ENCODE assay signal across 1 cellular context in genomic region chr6:138593100-138593877, GRCh38.
TF ChIP-seq lines count a peak whose summit lies in the region.

No MANE protein-coding gene starts in this region.

TF ChIP-seq in HepG2, 621 proteins besides CTCF, POLR2A, EP300 and RAD21 (continued from another document and continues in another):
- TF ChIP-seq YEATS2 (CRISPR knock-in tag; IDR thresholded peaks at IDR 0.05; ENCODE audit: borderline replicate concordance) (peak; percentile 50; the same call in 1 of the 2 replicates), TCF7 (IDR thresholded peaks at IDR 0.05; ENCODE audit: low read depth) (peak; percentile 58), BRCA1 (CRISPR knock-in tag; IDR thresholded peaks at IDR 0.05) (peak; percentile 84; the same call in 1 of the 2 replicates), U2AF2 (IDR thresholded peaks at IDR 0.05; ENCODE audit: low read depth, low read length) (no peak), SRF (IDR thresholded peaks at IDR 0.05; ENCODE audit: low read depth, low read length) (no peak), ZBED4 (CRISPR knock-in tag; IDR thresholded peaks at IDR 0.05; ENCODE audit: borderline replicate concordance) (no peak), PHF21A (CRISPR knock-in tag; IDR thresholded peaks at IDR 0.05) (peak; percentile 69), ZNF660 (CRISPR knock-in tag; IDR thresholded peaks at IDR 0.05; ENCODE audit: borderline replicate concordance, low read depth) (no peak), MEF2D (CRISPR knock-in tag; IDR thresholded peaks at IDR 0.05) (no peak), ZNF747 (CRISPR knock-in tag; IDR thresholded peaks at IDR 0.05; ENCODE audit: borderline replicate concordance) (peak; percentile 51; the same call in 1 of the 2 replicates), DPF2 (CRISPR knock-in tag; IDR thresholded peaks at IDR 0.05; ENCODE audit: borderline replicate concordance, low read depth) (peak; percentile 52), PHF8 (CRISPR knock-in tag; IDR thresholded peaks at IDR 0.05) (peak; percentile 38; the same call in 1 of the 2 replicates), CREM (IDR thresholded peaks at IDR 0.05) (peak; percentile 75), CREM (CRISPR knock-in tag; IDR thresholded peaks at IDR 0.05) (no peak), ZNF850 (CRISPR knock-in tag; conservative IDR thresholded peaks at IDR 0.05) (no peak), ZFP1 (CRISPR knock-in tag; IDR thresholded peaks at IDR 0.05) (no peak), SRSF1 (optimal IDR thresholded peaks at IDR 0.05; ENCODE audit: low read depth, low read length) (no peak), ZNF44 (CRISPR knock-in tag; IDR thresholded peaks at IDR 0.05) (no peak), ZNF607 (CRISPR knock-in tag; IDR thresholded peaks at IDR 0.05; ENCODE audit: borderline replicate concordance) (peak; percentile 42; the same call in 1 of the 2 replicates), STAG1 (CRISPR knock-in tag; IDR thresholded peaks at IDR 0.05) (peak; percentile 27), REXO4 (CRISPR knock-in tag; IDR thresholded peaks at IDR 0.05; ENCODE audit: borderline replicate concordance) (no peak), HNRNPL (IDR thresholded peaks at IDR 0.05; ENCODE audit: low read depth, low read length) (no peak), ATF7-NPFF (CRISPR knock-in tag; IDR thresholded peaks at IDR 0.05; ENCODE audit: low read depth) (no peak), HIVEP1 (CRISPR knock-in tag; IDR thresholded peaks at IDR 0.05) (no peak), ZNF646 (CRISPR knock-in tag; IDR thresholded peaks at IDR 0.05) (no peak), MAF1 (CRISPR knock-in tag; IDR thresholded peaks at IDR 0.05; ENCODE audit: borderline replicate concordance) (no peak), ESRRA (CRISPR knock-in tag; IDR thresholded peaks at IDR 0.05; ENCODE audit: low read depth) (no peak; the same call in 1 of the 2 replicates), NFATC3 (CRISPR knock-in tag; IDR thresholded peaks at IDR 0.05) (no peak), CCAR2 (optimal IDR thresholded peaks at IDR 0.05; ENCODE audit: low read depth, low read length) (no peak), WIZ (CRISPR knock-in tag; IDR thresholded peaks at IDR 0.05) (no peak), TFAP4 (IDR thresholded peaks at IDR 0.05; ENCODE audit: borderline replicate concordance, low read depth) (no peak), PLRG1 (conservative IDR thresholded peaks at IDR 0.05) (no peak), AKAP8 (CRISPR knock-in tag; IDR thresholded peaks at IDR 0.05) (no peak), ZNF30 (CRISPR knock-in tag; IDR thresholded peaks at IDR 0.05) (no peak), CHD2 (IDR thresholded peaks at IDR 0.05; ENCODE audit: low read depth, low read length) (no peak), HES4 (CRISPR knock-in tag; IDR thresholded peaks at IDR 0.05; ENCODE audit: borderline replicate concordance) (no peak), SAP130 (CRISPR knock-in tag; IDR thresholded peaks at IDR 0.05; ENCODE audit: low read depth) (peak; percentile 94), ZSCAN30 (CRISPR knock-in tag; IDR thresholded peaks at IDR 0.05) (no peak), SP140L (CRISPR knock-in tag; IDR thresholded peaks at IDR 0.05; ENCODE audit: borderline replicate concordance) (0 out of 2 replicates have a peak, but pooled peaks have one; percentile 70), ZNF790 (CRISPR knock-in tag; IDR thresholded peaks at IDR 0.05; ENCODE audit: borderline replicate concordance) (no peak), SP4 (CRISPR knock-in tag; IDR thresholded peaks at IDR 0.05) (0 out of 2 replicates have a peak, but pooled peaks have one; percentile 19), KMT2A (CRISPR knock-in tag; IDR thresholded peaks at IDR 0.05) (peak; percentile 89), ZFX (CRISPR knock-in tag; IDR thresholded peaks at IDR 0.05; ENCODE audit: low read depth) (no peak), ZNF121 (CRISPR knock-in tag; IDR thresholded peaks at IDR 0.05) (no peak)
- TF ChIP-seq, protein P1, sequence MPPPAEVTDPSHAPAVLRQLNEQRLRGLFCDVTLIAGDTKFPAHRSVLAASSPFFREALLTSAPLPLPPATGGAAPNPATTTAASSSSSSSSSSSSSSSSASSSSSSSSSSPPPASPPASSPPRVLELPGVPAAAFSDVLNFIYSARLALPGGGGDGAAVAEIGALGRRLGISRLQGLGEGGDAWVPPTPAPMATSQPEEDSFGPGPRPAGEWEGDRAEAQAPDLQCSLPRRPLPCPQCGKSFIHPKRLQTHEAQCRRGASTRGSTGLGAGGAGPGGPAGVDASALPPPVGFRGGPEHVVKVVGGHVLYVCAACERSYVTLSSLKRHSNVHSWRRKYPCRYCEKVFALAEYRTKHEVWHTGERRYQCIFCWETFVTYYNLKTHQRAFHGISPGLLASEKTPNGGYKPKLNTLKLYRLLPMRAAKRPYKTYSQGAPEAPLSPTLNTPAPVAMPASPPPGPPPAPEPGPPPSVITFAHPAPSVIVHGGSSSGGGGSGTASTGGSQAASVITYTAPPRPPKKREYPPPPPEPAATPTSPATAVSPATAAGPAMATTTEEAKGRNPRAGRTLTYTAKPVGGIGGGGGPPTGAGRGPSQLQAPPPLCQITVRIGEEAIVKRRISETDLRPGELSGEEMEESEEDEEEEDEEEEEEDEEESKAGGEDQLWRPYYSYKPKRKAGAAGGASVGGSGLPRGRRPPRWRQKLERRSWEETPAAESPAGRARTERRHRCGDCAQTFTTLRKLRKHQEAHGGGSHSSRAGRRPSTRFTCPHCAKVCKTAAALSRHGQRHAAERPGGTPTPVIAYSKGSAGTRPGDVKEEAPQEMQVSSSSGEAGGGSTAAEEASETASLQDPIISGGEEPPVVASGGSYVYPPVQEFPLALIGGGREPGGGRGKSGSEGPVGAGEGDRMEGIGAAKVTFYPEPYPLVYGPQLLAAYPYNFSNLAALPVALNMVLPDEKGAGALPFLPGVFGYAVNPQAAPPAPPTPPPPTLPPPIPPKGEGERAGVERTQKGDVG (CRISPR knock-in tag; IDR thresholded peaks at IDR 0.05; ENCODE audit: borderline replicate concordance), result no peak
- TF ChIP-seq, protein P2, sequence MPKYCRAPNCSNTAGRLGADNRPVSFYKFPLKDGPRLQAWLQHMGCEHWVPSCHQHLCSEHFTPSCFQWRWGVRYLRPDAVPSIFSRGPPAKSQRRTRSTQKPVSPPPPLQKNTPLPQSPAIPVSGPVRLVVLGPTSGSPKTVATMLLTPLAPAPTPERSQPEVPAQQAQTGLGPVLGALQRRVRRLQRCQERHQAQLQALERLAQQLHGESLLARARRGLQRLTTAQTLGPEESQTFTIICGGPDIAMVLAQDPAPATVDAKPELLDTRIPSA (CRISPR knock-in tag; IDR thresholded peaks at IDR 0.05; ENCODE audit: borderline replicate concordance), result no peak
- TF ChIP-seq, protein P3, sequence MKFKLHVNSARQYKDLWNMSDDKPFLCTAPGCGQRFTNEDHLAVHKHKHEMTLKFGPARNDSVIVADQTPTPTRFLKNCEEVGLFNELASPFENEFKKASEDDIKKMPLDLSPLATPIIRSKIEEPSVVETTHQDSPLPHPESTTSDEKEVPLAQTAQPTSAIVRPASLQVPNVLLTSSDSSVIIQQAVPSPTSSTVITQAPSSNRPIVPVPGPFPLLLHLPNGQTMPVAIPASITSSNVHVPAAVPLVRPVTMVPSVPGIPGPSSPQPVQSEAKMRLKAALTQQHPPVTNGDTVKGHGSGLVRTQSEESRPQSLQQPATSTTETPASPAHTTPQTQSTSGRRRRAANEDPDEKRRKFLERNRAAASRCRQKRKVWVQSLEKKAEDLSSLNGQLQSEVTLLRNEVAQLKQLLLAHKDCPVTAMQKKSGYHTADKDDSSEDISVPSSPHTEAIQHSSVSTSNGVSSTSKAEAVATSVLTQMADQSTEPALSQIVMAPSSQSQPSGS (CRISPR knock-in tag; IDR thresholded peaks at IDR 0.05), result 0 out of 2 replicates have a peak, but pooled peaks have one; percentile 21
- TF ChIP-seq, protein P4, sequence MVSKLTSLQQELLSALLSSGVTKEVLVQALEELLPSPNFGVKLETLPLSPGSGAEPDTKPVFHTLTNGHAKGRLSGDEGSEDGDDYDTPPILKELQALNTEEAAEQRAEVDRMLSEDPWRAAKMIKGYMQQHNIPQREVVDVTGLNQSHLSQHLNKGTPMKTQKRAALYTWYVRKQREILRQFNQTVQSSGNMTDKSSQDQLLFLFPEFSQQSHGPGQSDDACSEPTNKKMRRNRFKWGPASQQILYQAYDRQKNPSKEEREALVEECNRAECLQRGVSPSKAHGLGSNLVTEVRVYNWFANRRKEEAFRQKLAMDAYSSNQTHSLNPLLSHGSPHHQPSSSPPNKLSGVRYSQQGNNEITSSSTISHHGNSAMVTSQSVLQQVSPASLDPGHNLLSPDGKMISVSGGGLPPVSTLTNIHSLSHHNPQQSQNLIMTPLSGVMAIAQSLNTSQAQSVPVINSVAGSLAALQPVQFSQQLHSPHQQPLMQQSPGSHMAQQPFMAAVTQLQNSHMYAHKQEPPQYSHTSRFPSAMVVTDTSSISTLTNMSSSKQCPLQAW (CRISPR knock-in tag; IDR thresholded peaks at IDR 0.05), result peak; percentile 83
